Comparison of ENCODE assay signal across 21 cellular contexts in genomic region chr3:77816470-77816869, GRCh38.
DNase-seq lines count a peak whose midpoint lies in the region; ATAC-seq and TF ChIP-seq lines count a peak whose summit lies in the region.
"Had no signal": no experiment of that assay in that cellular context is flagged by ENCODE, and none has a peak within 500 bp of the region (broad histone marks: within the 10 kb centered on the region; RNA-seq: fewer than 3 reads in every experiment).

No MANE protein-coding gene starts in this region.

- H3K4me1 Mint-ChIP-seq in natural killer cell = no peaks in the 10 kb centered on the region
- H3K4me1 Mint-ChIP-seq in natural killer cell treated with Interleukin-12 subunit alpha and Interleukin-12 subunit beta and Interleukin-15 and Interleukin-18, amount 100 ng/mL, for 72 hours (ENCODE audit: low read depth in 2 of 2) = no peaks in the 10 kb centered on the region
- H3K4me1 Mint-ChIP-seq: B cell; CD4-positive, CD25-positive, alpha-beta regulatory T cell; CD8-positive, alpha-beta memory T cell had no signal

- H3K36me3 ChIP-seq in A673 (ENCODE audit: insufficient read depth, low read length, poor library complexity, severe bottlenecking) = no peaks in the 10 kb centered on the region

- no peak overlapping the region for H3K27ac Mint-ChIP-seq in natural killer cell
- H3K27ac Mint-ChIP-seq in natural killer cell treated with Interleukin-12 subunit alpha and Interleukin-12 subunit beta and Interleukin-15 and Interleukin-18, amount 100 ng/mL, for 72 hours = no peak overlapping the region
- H3K27ac Mint-ChIP-seq: B cell; CD4-positive, CD25-positive, alpha-beta regulatory T cell; CD8-positive, alpha-beta memory T cell had no signal

- H3K9me3 Mint-ChIP-seq in natural killer cell = peaks cover 8 to 15% of the 10 kb centered on the region in 2 donors
- peaks cover 9% of the 10 kb centered on the region for H3K9me3 Mint-ChIP-seq in natural killer cell treated with Interleukin-12 subunit alpha and Interleukin-12 subunit beta and Interleukin-15 and Interleukin-18, amount 100 ng/mL, for 72 hours

- no peaks in the 10 kb centered on the region for H3K9me3 ChIP-seq in A673 (ENCODE audit: low read depth, low read length, poor library complexity, severe bottlenecking)
- H3K9me3 ChIP-seq: A549 had no signal

- H3K27me3 ChIP-seq in A673 (replicated peaks; ENCODE audit: insufficient read depth, low read depth, low read length, poor library complexity) = no peaks in the 10 kb centered on the region

- H3K4me3 Mint-ChIP-seq in natural killer cell = no peak overlapping the region
- no peak overlapping the region for H3K4me3 Mint-ChIP-seq in natural killer cell treated with Interleukin-12 subunit alpha and Interleukin-12 subunit beta and Interleukin-15 and Interleukin-18, amount 100 ng/mL, for 72 hours
- H3K4me3 Mint-ChIP-seq: B cell; CD4-positive, CD25-positive, alpha-beta regulatory T cell; CD8-positive, alpha-beta memory T cell had no signal

- TF ChIP-seq CTCF in natural killer cell (IDR thresholded peaks at IDR 0.05) = peak; percentile 4
- TF ChIP-seq CTCF in fibroblast of villous mesenchyme (IDR thresholded peaks at IDR 0.05; ENCODE audit: insufficient read depth, low read depth, low read length) = no peak
- no peak for TF ChIP-seq CTCF in A673 (conservative IDR thresholded peaks at IDR 0.05; ENCODE audit: low read depth, low read length)

- H3K4me3 ChIP-seq in fibroblast of villous mesenchyme (ENCODE audit: low read depth, low read length) = no peak overlapping the region
- H3K4me3 ChIP-seq in A673 (ENCODE audit: low read depth, low read length, poor library complexity, severe bottlenecking) = no peak overlapping the region
- H3K4me3 ChIP-seq: A549, GM12878, GM23248, K562 had no signal

- CTCF ChIA-PET in A673 (lab: Charles Lee) = no interaction called here

- no peaks in the 10 kb centered on the region for H3K36me3 Mint-ChIP-seq in natural killer cell
- no peaks in the 10 kb centered on the region for H3K36me3 Mint-ChIP-seq in natural killer cell treated with Interleukin-12 subunit alpha and Interleukin-12 subunit beta and Interleukin-15 and Interleukin-18, amount 100 ng/mL, for 72 hours
- H3K36me3 Mint-ChIP-seq: CD4-positive, CD25-positive, alpha-beta regulatory T cell; CD8-positive, alpha-beta memory T cell had no signal

- peaks cover 9% of the 10 kb centered on the region for H3K4me1 ChIP-seq in A673 (ENCODE audit: insufficient read depth, low read length, poor library complexity, severe bottlenecking)
- H3K4me1 ChIP-seq: A549 had no signal

- POLR2A ChIA-PET in A673 (lab: Charles Lee; ENCODE audit: low non-redundant PET) = no interaction called here

- no TSS peak for BruUV-seq in A673 (replicated peaks; lab: Mats Ljungman, UMichigan)

- intact Hi-C loops in natural killer cell (cut with micrococcal nuclease) (no loop called here), A673 (cut with micrococcal nuclease; ENCODE audit: unreplicated experiment) (no loop called here)

- H3K27ac ChIP-seq in A673 (ENCODE audit: low read depth, low read length, poor library complexity, severe bottlenecking) = no peak overlapping the region
- H3K27ac ChIP-seq: 22Rv1, A549, GM23248, HL-60 had no signal

- H3K27me3 Mint-ChIP-seq in natural killer cell (ENCODE audit: low read depth in 2 of 2) = no peaks in the 10 kb centered on the region
- no peaks in the 10 kb centered on the region for H3K27me3 Mint-ChIP-seq in natural killer cell treated with Interleukin-12 subunit alpha and Interleukin-12 subunit beta and Interleukin-15 and Interleukin-18, amount 100 ng/mL, for 72 hours
- H3K27me3 Mint-ChIP-seq: B cell; CD4-positive, CD25-positive, alpha-beta regulatory T cell; CD8-positive, alpha-beta memory T cell had no signal

- ATAC-seq in natural killer cell (no peak), SK-N-SH treated with all-trans-retinoic acid at 6 μM for 48 hours (no peak)
- no peak for ATAC-seq in natural killer cell treated with Interleukin-12 subunit alpha and Interleukin-12 subunit beta and Interleukin-15 and Interleukin-18, amount 100 ng/mL, for 72 hours
- ATAC-seq: A549, GM12878, K562 had no signal

- no peak for DNase-seq in natural killer cell
- no peak for DNase-seq in natural killer cell treated with Interleukin-12 subunit alpha and Interleukin-12 subunit beta and Interleukin-15 and Interleukin-18, amount 100 ng/mL, for 72 hours (ENCODE audit: low spot score)
- DNase-seq in fibroblast of villous mesenchyme (ENCODE audit: low read depth) = peak; percentile 2
- DNase-seq in H4 (ENCODE audit: low spot score) = no peak
- DNase-seq in A673 (ENCODE audit: low spot score) = no peak
- no peak for DNase-seq in HPDE6-E6E7 (ENCODE audit: extremely low spot score)
- DNase-seq in cerebellum (ENCODE audit: low spot score) = no peak
- DNase-seq: C1 segment of cervical spinal cord; CD4-positive, CD25-positive, alpha-beta regulatory T cell; CD8-positive, alpha-beta memory T cell; COR-L47; GM23248; HCEC 1CT; IMR-90 had no signal

TF ChIP-seq in SK-N-SH treated with all-trans-retinoic acid at 6 μM for 48 hours, 23 proteins besides CTCF, POLR2A, EP300 and RAD21:
- TF ChIP-seq ZFP3 (CRISPR knock-in tag; IDR thresholded peaks at IDR 0.05) (no peak), TCF4 (CRISPR knock-in tag; IDR thresholded peaks at IDR 0.05; ENCODE audit: borderline replicate concordance) (peak; percentile 92), ZNF8 (CRISPR knock-in tag; IDR thresholded peaks at IDR 0.05) (no peak)
